Comparison of ENCODE assay signal across 17 cellular contexts in the genomic region with DNA sequence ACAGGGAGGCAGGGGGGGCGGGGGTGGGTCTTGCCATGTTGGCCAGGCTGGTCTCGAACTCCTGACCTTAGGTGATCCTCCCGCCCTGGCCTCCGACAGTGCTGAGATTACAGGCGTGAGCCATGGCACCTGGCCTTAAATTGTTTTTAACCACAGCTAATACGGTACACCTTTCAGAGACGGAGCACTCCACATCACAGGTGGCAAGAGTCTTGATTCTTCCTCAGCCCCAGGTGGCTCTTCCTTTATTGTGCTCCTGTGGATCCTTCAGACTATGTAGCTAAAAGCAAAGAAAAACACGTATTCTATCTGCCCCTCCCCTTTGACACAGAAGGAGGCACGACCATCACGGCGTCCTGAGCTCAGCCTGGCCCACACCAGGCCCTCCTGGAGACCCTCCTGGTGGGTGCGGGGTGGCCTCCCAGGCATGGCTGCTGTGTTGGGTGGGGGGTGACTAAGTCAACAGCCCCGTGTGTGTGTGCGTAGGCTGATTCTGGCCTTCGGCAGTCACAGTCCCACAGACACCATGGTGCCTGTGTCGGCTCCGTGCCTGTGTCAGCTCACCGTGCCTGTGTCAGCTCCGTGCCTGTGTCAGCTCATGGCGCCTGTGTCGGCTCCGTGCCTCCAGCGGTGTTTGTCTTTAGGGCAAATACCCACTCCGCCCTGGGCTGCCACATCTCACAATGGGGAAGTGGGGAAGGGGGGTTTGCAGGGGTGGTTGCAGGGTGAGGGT. TPM values are rescaled to one million over a fixed set of nuclear protein-coding genes. Genes with fewer than 3 reads are reported as not detected.
"Had no signal": no experiment of that assay in that cellular context is flagged by ENCODE, and none has a peak within 500 bp of the region (broad histone marks: within the 10 kb centered on the region; RNA-seq: fewer than 3 reads in every experiment).

No MANE protein-coding gene starts in this region.

- DNase-seq: activated CD4-positive, alpha-beta T cell treated with anti-CD3 and anti-CD28 coated beads, Interleukin-2, amount 50 U/mL, for 1 hour; activated CD8-positive, alpha-beta memory T cell treated with anti-CD3 and anti-CD28 coated beads for 24 hours; activated naive CD4-positive, alpha-beta T cell; anterior cingulate cortex; cerebellar nuclear complex; effector memory CD8-positive, alpha-beta T cell; foreskin melanocyte; stimulated activated CD4-positive, alpha-beta T cell treated with anti-CD3 and anti-CD28 coated beads, Interleukin-2, amount 100 ng/mL, for 48 hours; stimulated activated naive B cell treated with anti-CD40 and anti-IgM and Interleukin-4, amounts not matched to agents 10 μg/mL and 1 μg/mL and 100 μg/mL, for 72 hours; T-helper 2 cell; thyroid gland had no signal

- H3K27ac ChIP-seq: right atrium auricular region, thyroid gland, vagina had no signal

- H3K36me3 Mint-ChIP-seq: stimulated activated naive B cell treated with anti-CD40 and anti-IgM and Interleukin-4, amounts not matched to agents 10 μg/mL and 1 μg/mL and 100 μg/mL, for 72 hours had no signal

- ATAC-seq: effector memory CD8-positive, alpha-beta T cell; left lobe of liver; stimulated activated naive B cell treated with anti-CD40 and anti-IgM and Interleukin-4, amounts not matched to agents 10 μg/mL and 1 μg/mL and 100 μg/mL, for 72 hours had no signal

- H3K4me3 ChIP-seq: right atrium auricular region, thyroid gland, vagina had no signal

- H3K9me3 ChIP-seq: right atrium auricular region, thyroid gland, vagina had no signal

- H3K9me3 Mint-ChIP-seq: effector memory CD8-positive, alpha-beta T cell; memory B cell had no signal

- H3K27ac Mint-ChIP-seq: effector memory CD8-positive, alpha-beta T cell; memory B cell; stimulated activated naive B cell treated with anti-CD40 and anti-IgM and Interleukin-4, amounts not matched to agents 10 μg/mL and 1 μg/mL and 100 μg/mL, for 72 hours; WTC11 had no signal

- H3K27me3 ChIP-seq: right atrium auricular region, thyroid gland, vagina had no signal

- H3K4me3 Mint-ChIP-seq: effector memory CD8-positive, alpha-beta T cell; memory B cell; stimulated activated naive B cell treated with anti-CD40 and anti-IgM and Interleukin-4, amounts not matched to agents 10 μg/mL and 1 μg/mL and 100 μg/mL, for 72 hours; WTC11 had no signal

- H3K36me3 ChIP-seq: right atrium auricular region, thyroid gland, vagina had no signal

RNA-seq across cellular contexts. Expression of gene TEX19, which starts 14.7 kb away (rescaled TPM):
- total RNA-seq: left lobe of liver, right atrium auricular region, vagina had no signal

RNA-seq across cellular contexts. Expression of gene CD7, which starts 26.9 kb away (rescaled TPM):
- polyA plus RNA-seq: fibroblast of lung had no signal

RNA-seq across cellular contexts. Expression of gene UTS2R, which starts 27.2 kb away (rescaled TPM):
- total RNA-seq: fibroblast of lung, left lobe of liver, vagina had no signal
- polyA plus RNA-seq: fibroblast of lung had no signal
